9 cellular contexts compared by ENCODE assay signal in the genomic region with DNA sequence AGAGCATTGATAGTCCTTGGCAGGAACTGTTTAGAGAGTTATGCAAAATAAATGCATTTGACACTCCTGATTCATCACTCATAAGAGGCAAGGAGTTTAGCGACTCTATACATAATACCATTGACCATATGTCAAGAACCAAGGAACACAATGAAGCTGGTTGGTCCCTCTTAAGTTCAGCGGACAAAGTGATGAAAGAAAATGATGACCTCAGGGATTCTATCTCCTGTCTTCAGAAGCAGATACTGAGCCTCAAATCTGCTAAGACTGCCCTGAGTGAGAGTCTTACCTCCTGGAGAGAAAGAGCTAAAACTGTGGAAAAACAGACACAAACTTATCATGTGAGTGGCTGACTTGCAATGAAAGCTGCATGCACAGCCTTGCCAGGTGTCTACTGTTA. TPM values are rescaled to one million over a fixed set of nuclear protein-coding genes. Genes with fewer than 3 reads are reported as not detected.
"Had no signal": no experiment of that assay in that cellular context is flagged by ENCODE, and none has a peak within 500 bp of the region (broad histone marks: within the 10 kb centered on the region; RNA-seq: fewer than 3 reads in every experiment).

No MANE protein-coding gene starts in this region.

- FAIRE-seq: G401.6, GM12878, GM12891, GM12892, GM18507, GM19239 had no signal

- H3K4me3 ChIP-seq: GM12878 had no signal

- DNase-seq: GDM1, GF-D8 had no signal

- ATAC-seq: GM12878 had no signal

RNA-seq across cellular contexts. Expression of a gene that starts 9.5 kb away (rescaled TPM):
- total RNA-seq: G401, GM12878 had no signal
- polyA plus RNA-seq: GM12878 had no signal
